1 cellular context compared by ENCODE assay signal in the genomic region with DNA sequence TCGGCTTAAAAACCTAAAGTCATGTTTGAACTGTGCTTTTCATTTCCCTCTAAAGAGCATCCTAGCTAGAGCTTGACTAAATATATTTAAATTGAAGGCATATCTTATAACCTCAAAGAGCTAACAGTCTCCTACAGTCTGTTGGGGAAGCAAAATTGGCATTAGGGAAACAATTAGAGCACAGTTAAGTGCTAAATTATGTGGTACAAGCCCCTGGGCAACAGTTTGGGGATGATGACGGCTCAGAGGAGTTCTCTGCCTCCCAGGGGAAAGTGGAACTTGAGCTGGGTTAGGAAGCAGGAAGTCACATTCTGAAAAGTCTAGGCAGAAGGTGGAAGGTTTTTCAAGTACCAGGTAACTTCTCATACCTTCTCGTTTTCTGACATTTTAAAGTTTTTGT.
TF ChIP-seq lines count a peak whose summit lies in the region.

No MANE protein-coding gene starts in this region.

TF ChIP-seq in GM23338, 12 proteins besides CTCF, POLR2A, EP300 and RAD21 (continued from another document):
- no peak for TF ChIP-seq JUNB (IDR thresholded peaks at IDR 0.05; ENCODE audit: unreplicated experiment)
- no peak for TF ChIP-seq ZNF331 (CRISPR knock-in tag; IDR thresholded peaks at IDR 0.05; ENCODE audit: low read depth)
- TF ChIP-seq ZNF462 (CRISPR knock-in tag; IDR thresholded peaks at IDR 0.05): no peak
